In genomic region chr15:74937602-74938371, GRCh38 we compare ENCODE assay signal across 1 cellular context.
A peak's percentile ranks its signal among the peaks of the same experiment; 100 is the strongest.
TF ChIP-seq lines count a peak whose summit lies in the region.

Gene COX5A, minus strand, starts transcription at chr15:74938073. Its CDS starts 59 bp downstream, at chr15:74938014.

TF ChIP-seq in K562, 482 proteins besides CTCF, POLR2A, EP300 and RAD21 (continued from another document and continues in another):
- peak; percentile 21; the same call in 1 of the 2 replicates for TF ChIP-seq THAP7 (CRISPR knock-in tag; IDR thresholded peaks at IDR 0.05)
- TF ChIP-seq, protein P1, sequence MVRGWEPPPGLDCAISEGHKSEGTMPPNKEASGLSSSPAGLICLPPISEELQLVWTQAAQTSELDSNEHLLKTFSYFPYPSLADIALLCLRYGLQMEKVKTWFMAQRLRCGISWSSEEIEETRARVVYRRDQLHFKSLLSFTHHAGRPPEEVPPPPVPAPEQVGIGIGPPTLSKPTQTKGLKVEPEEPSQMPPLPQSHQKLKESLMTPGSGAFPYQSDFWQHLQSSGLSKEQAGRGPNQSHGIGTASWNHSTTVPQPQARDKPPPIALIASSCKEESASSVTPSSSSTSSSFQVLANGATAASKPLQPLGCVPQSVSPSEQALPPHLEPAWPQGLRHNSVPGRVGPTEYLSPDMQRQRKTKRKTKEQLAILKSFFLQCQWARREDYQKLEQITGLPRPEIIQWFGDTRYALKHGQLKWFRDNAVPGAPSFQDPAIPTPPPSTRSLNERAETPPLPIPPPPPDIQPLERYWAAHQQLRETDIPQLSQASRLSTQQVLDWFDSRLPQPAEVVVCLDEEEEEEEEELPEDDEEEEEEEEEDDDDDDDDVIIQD (CRISPR knock-in tag; IDR thresholded peaks at IDR 0.05) = no peak
- no peak for TF ChIP-seq ZNF586 (CRISPR knock-in tag; conservative IDR thresholded peaks at IDR 0.05)
- TF ChIP-seq ELF2 (CRISPR knock-in tag; IDR thresholded peaks at IDR 0.05) = peak; percentile 14; the same call in 1 of the 2 replicates
- TF ChIP-seq SMAD2 (IDR thresholded peaks at IDR 0.05; ENCODE audit: low read depth, low read length) = no peak
- peak; percentile 76 for TF ChIP-seq PHF20 (IDR thresholded peaks at IDR 0.05; ENCODE audit: partially characterized antibody)
- no peak for TF ChIP-seq MTF1 (CRISPR knock-in tag; IDR thresholded peaks at IDR 0.05; ENCODE audit: borderline replicate concordance)
- TF ChIP-seq BHLHE40 (IDR thresholded peaks at IDR 0.05; ENCODE audit: low read length) = peak; percentile 96
- TF ChIP-seq MITF (IDR thresholded peaks at IDR 0.05) = peak; percentile 91
- TF ChIP-seq POLR2G (IDR thresholded peaks at IDR 0.05; ENCODE audit: low read depth, low read length) = peak; percentile 100
- TF ChIP-seq, protein P2, sequence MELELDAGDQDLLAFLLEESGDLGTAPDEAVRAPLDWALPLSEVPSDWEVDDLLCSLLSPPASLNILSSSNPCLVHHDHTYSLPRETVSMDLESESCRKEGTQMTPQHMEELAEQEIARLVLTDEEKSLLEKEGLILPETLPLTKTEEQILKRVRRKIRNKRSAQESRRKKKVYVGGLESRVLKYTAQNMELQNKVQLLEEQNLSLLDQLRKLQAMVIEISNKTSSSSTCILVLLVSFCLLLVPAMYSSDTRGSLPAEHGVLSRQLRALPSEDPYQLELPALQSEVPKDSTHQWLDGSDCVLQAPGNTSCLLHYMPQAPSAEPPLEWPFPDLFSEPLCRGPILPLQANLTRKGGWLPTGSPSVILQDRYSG (tag; conservative IDR thresholded peaks at IDR 0.05; ENCODE audit: low read depth) = no peak
- 0 out of 2 replicates have a peak, but pooled peaks have one; percentile 3 for TF ChIP-seq CBFA2T2 (conservative IDR thresholded peaks at IDR 0.05)
- TF ChIP-seq HDGF (IDR thresholded peaks at IDR 0.05) = no peak
- TF ChIP-seq CEBPG (CRISPR knock-in tag; IDR thresholded peaks at IDR 0.05) = 0 out of 2 replicates have a peak, but pooled peaks have one; percentile 18
- no peak for TF ChIP-seq CEBPG (tag; conservative IDR thresholded peaks at IDR 0.05 in 1 of 2, IDR thresholded peaks at IDR 0.05 in 1 of 2)
- TF ChIP-seq RNF2 (IDR thresholded peaks at IDR 0.05) = peak; percentile 19; the same call in 1 of the 2 replicates
- TF ChIP-seq CXXC5 (CRISPR knock-in tag; IDR thresholded peaks at IDR 0.05) = peak; percentile 96
- TF ChIP-seq, protein P3, sequence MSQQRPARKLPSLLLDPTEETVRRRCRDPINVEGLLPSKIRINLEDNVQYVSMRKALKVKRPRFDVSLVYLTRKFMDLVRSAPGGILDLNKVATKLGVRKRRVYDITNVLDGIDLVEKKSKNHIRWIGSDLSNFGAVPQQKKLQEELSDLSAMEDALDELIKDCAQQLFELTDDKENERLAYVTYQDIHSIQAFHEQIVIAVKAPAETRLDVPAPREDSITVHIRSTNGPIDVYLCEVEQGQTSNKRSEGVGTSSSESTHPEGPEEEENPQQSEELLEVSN (IDR thresholded peaks at IDR 0.05; ENCODE audit: borderline replicate concordance in 1 of 2, extremely low read depth in 1 of 2, insufficient read depth in 1 of 2, insufficient read length in 1 of 2, low read depth in 1 of 2, low read length in 1 of 2, poor library complexity in 1 of 2, severe bottlenecking in 1 of 2) = peak; percentile 82 to 88
- TF ChIP-seq RERE (CRISPR knock-in tag; IDR thresholded peaks at IDR 0.05; ENCODE audit: borderline replicate concordance) = no peak
- TF ChIP-seq GTF2E2 (tag; IDR thresholded peaks at IDR 0.05) = peak; percentile 51; the same call in 1 of the 2 replicates
- TF ChIP-seq SAP30 (IDR thresholded peaks at IDR 0.05; ENCODE audit: borderline replicate concordance, insufficient read depth, low read depth, low read length, poor library complexity, severe bottlenecking) = peak; percentile 29
- TF ChIP-seq DLX4 (CRISPR knock-in tag; IDR thresholded peaks at IDR 0.05) = no peak
- TF ChIP-seq TAF1 (IDR thresholded peaks at IDR 0.05; ENCODE audit: control insufficient read depth, extremely low read depth, insufficient read depth, low read length, severe bottlenecking) = peak; percentile 86
- TF ChIP-seq CUX1 (CRISPR knock-in tag; IDR thresholded peaks at IDR 0.05) = no peak
- TF ChIP-seq ZBTB34 (CRISPR knock-in tag; IDR thresholded peaks at IDR 0.05) = no peak
- TF ChIP-seq EHMT2 (IDR thresholded peaks at IDR 0.05) = no peak
- TF ChIP-seq SRSF9 (IDR thresholded peaks at IDR 0.05; ENCODE audit: borderline replicate concordance, low read depth, low read length) = no peak
- TF ChIP-seq, protein P4, sequence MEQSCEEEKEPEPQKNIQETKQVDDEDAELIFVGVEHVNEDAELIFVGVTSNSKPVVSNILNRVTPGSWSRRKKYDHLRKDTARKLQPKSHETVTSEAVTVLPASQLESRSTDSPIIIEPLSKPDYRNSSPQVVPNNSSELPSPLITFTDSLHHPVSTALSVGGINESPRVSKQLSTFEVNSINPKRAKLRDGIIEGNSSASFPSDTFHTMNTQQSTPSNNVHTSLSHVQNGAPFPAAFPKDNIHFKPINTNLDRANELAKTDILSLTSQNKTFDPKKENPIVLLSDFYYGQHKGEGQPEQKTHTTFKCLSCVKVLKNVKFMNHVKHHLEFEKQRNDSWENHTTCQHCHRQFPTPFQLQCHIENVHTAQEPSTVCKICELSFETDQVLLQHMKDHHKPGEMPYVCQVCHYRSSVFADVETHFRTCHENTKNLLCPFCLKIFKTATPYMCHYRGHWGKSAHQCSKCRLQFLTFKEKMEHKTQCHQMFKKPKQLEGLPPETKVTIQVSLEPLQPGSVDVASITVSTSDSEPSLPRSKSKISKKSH (CRISPR knock-in tag; IDR thresholded peaks at IDR 0.05) = no peak
- TF ChIP-seq CBX1 (IDR thresholded peaks at IDR 0.05; ENCODE audit: low read depth) = peak; percentile 29; the same call in 1 of the 2 replicates
- no peak for TF ChIP-seq ZNF436 (CRISPR knock-in tag; IDR thresholded peaks at IDR 0.05)
- TF ChIP-seq GATAD2B (IDR thresholded peaks at IDR 0.05; ENCODE audit: borderline replicate concordance) = peak; percentile 64; the same call in 1 of the 2 replicates
- no peak for TF ChIP-seq E2F4 (CRISPR knock-in tag; IDR thresholded peaks at IDR 0.05; ENCODE audit: low read depth)
- no peak for TF ChIP-seq ZNF77 (CRISPR knock-in tag; IDR thresholded peaks at IDR 0.05)
- TF ChIP-seq ZNF24 (IDR thresholded peaks at IDR 0.05) = peak; percentile 30; the same call in 1 of the 2 replicates
